In genomic region chr14:89427426-89428162, GRCh38 we compare ENCODE assay signal across 10 cellular contexts. TPM values are rescaled to one million over a fixed set of nuclear protein-coding genes. Genes with fewer than 3 reads are reported as not detected.
A peak's percentile ranks its signal among the peaks of the same experiment; 100 is the strongest.
DNase-seq lines count a peak whose midpoint lies in the region; ATAC-seq, FAIRE-seq and TF ChIP-seq lines count a peak whose summit lies in the region.
"Had no signal": no experiment of that assay in that cellular context is flagged by ENCODE, and none has a peak within 500 bp of the region (broad histone marks: within the 10 kb centered on the region; RNA-seq: fewer than 3 reads in every experiment).

No MANE protein-coding gene starts in this region.

- H3K27me3 ChIP-seq in H1 (replicated peaks in 1 of 4; ENCODE audit: control insufficient read depth in 3 of 4, extremely low read depth in 1 of 4, insufficient read depth in 3 of 4, low read length in 3 of 4) (no peaks in the 10 kb centered on the region), tibial nerve (no peaks in the 10 kb centered on the region)

- H3K9me3 ChIP-seq in H1 (ENCODE audit: insufficient read depth in 2 of 2, low read depth in 1 of 2, low read length in 1 of 2): no peaks in the 10 kb centered on the region
- H3K9me3 ChIP-seq in tibial nerve: no peaks in the 10 kb centered on the region

- H3K23me2 ChIP-seq in H1 (ENCODE audit: low read depth, low read length): no peaks in the 10 kb centered on the region

- H2BK5ac ChIP-seq in H1 (ENCODE audit: low read depth, low read length): peak overlapping the region; percentile 44; the same call in 1 of the 2 replicates

- H2BK12ac ChIP-seq in H1 (ENCODE audit: low read depth, low read length): no peak overlapping the region

- H4K5ac ChIP-seq in H1 (ENCODE audit: insufficient read length, low read depth, low read length): no peak overlapping the region

- no peak for ATAC-seq in stimulated activated effector memory CD8-positive, alpha-beta T cell treated with anti-CD3 and anti-CD28 coated beads, Interleukin-12 subunit alpha, Interleukin-12 subunit beta, amount 100 ng/mL, for 72 hours
- no peak for ATAC-seq in HG02623 (IDR thresholded peaks at IDR 0.05; ENCODE audit: unreplicated experiment)

- TF ChIP-seq CTCF in H1 (IDR thresholded peaks at IDR 0.05; ENCODE audit: control extremely low read depth in 1 of 3, insufficient read depth in 1 of 3, low read depth in 1 of 3, low read length in 3 of 3): no peak
- TF ChIP-seq CTCF in tibial nerve (IDR thresholded peaks at IDR 0.05): no peak

- no peak overlapping the region for H2BK120ac ChIP-seq in H1 (replicated peaks; ENCODE audit: low read depth, low read length)

- H3K4me1 ChIP-seq in H1 (replicated peaks in 1 of 4; ENCODE audit: control insufficient read depth in 3 of 4, insufficient read depth in 4 of 4, low read length in 3 of 4): peaks cover 6 to 24% (median 13%) of the 10 kb centered on the region in 4 experiments; a peak in 6 of 7 replicates
- H3K4me1 ChIP-seq in tibial nerve: peaks cover 0 to 60% (median 51%) of the 10 kb centered on the region in 4 donors

- H3K9me3 Mint-ChIP-seq in activated T-cell treated with anti-CD3 and anti-CD28 coated beads, Interleukin-2, amount 50 U/mL, for 24 hours: no peaks in the 10 kb centered on the region
- no peaks in the 10 kb centered on the region for H3K9me3 Mint-ChIP-seq in stimulated activated effector memory CD8-positive, alpha-beta T cell treated with anti-CD3 and anti-CD28 coated beads, Interleukin-12 subunit alpha, Interleukin-12 subunit beta, amount 100 ng/mL, for 72 hours
- H3K9me3 Mint-ChIP-seq: activated CD4-positive, alpha-beta T cell treated with anti-CD3 and anti-CD28 coated beads, Interleukin-2, amount 10 ng/mL, durations not matched to agents 24 days and 14 days had no signal

- no peak overlapping the region for H3K14ac ChIP-seq in H1 (ENCODE audit: insufficient read length)

- no peak overlapping the region for H4K91ac ChIP-seq in H1 (replicated peaks; ENCODE audit: insufficient read length, low read length)

- H2AK5ac ChIP-seq in H1 (ENCODE audit: low read depth, low read length): peak overlapping the region; percentile 85; the same call in 1 of the 2 replicates

- CTCF ChIA-PET in H1 (lab: Charles Lee; ENCODE audit: partially characterized antibody): interaction anchor here (0.7 to 1.9 kb wide), 3 partner anchors 10 to 1163 kb away, joined by 3 to 4 read pairs (median 4); no protein-coding TSS in a partner anchor

- no peaks in the 10 kb centered on the region for H3K27me3 Mint-ChIP-seq in activated T-cell treated with anti-CD3 and anti-CD28 coated beads, Interleukin-2, amount 50 U/mL, for 24 hours
- H3K27me3 Mint-ChIP-seq: activated CD4-positive, alpha-beta T cell treated with anti-CD3 and anti-CD28 coated beads, Interleukin-2, amount 10 ng/mL, durations not matched to agents 24 days and 14 days had no signal

- no peak overlapping the region for H3K56ac ChIP-seq in H1 (replicated peaks; ENCODE audit: insufficient read length, low read depth, low read length)

- H3K4me3 Mint-ChIP-seq in activated T-cell treated with anti-CD3 and anti-CD28 coated beads, Interleukin-2, amount 50 U/mL, for 24 hours: peak overlapping the region; percentile 44
- H3K4me3 Mint-ChIP-seq in stimulated activated effector memory CD8-positive, alpha-beta T cell treated with anti-CD3 and anti-CD28 coated beads, Interleukin-12 subunit alpha, Interleukin-12 subunit beta, amount 100 ng/mL, for 72 hours: no peak overlapping the region

- no peak overlapping the region for H3K18ac ChIP-seq in H1 (ENCODE audit: extremely low read depth, low read length)

- H3K4me3 ChIP-seq in H1 (ENCODE audit: extremely low read depth in 1 of 4, insufficient read depth in 2 of 4, low read depth in 3 of 4, low read length in 4 of 4): no peak overlapping the region
- H3K4me3 ChIP-seq in tibial nerve: peak overlapping the region in 1 of 4 donors; percentile 29

- no peak overlapping the region for H2AFZ ChIP-seq in H1 (ENCODE audit: low read length)

- H3K79me1 ChIP-seq in H1 (ENCODE audit: low read depth, low read length): peaks cover 3% of the 10 kb centered on the region

- no peaks in the 10 kb centered on the region for H3K36me3 ChIP-seq in H1 (ENCODE audit: control insufficient read depth in 2 of 4, insufficient read depth in 4 of 4, low read length in 3 of 4)
- H3K36me3 ChIP-seq in tibial nerve: no peaks in the 10 kb centered on the region

- POLR2A ChIA-PET in H1 (lab: Charles Lee; ENCODE audit: partially characterized antibody): interaction anchor here (1.3 kb wide), 1 partner anchor 14 kb away, joined by 4 read pairs; no protein-coding TSS in a partner anchor

- H3K23ac ChIP-seq in H1 (ENCODE audit: insufficient read length): no peak overlapping the region

- no peak for TF ChIP-seq EP300 in H1 (IDR thresholded peaks at IDR 0.05; ENCODE audit: borderline replicate concordance in 1 of 2, low read depth in 2 of 2, low read length in 2 of 2)
- TF ChIP-seq EP300 in tibial nerve (IDR thresholded peaks at IDR 0.05): peak; percentile 65 to 74

- no peak for TF ChIP-seq POLR2A in H1 (IDR thresholded peaks at IDR 0.05; ENCODE audit: control extremely low read depth in 1 of 2, low read depth in 2 of 2, low read length in 2 of 2)
- no peak for TF ChIP-seq POLR2A in tibial nerve (IDR thresholded peaks at IDR 0.05)

- H3K4me1 Mint-ChIP-seq in activated T-cell treated with anti-CD3 and anti-CD28 coated beads, Interleukin-2, amount 50 U/mL, for 24 hours (ENCODE audit: low read depth): peaks cover 93% of the 10 kb centered on the region
- peaks cover 68% of the 10 kb centered on the region for H3K4me1 Mint-ChIP-seq in stimulated activated effector memory CD8-positive, alpha-beta T cell treated with anti-CD3 and anti-CD28 coated beads, Interleukin-12 subunit alpha, Interleukin-12 subunit beta, amount 100 ng/mL, for 72 hours

- H4K8ac ChIP-seq in H1 (ENCODE audit: extremely low read depth, insufficient read depth, low read length): no peak overlapping the region

- no peak overlapping the region for H2BK15ac ChIP-seq in H1 (ENCODE audit: low read length)

- H4K20me1 ChIP-seq in H1 (replicated peaks in 1 of 2; ENCODE audit: control insufficient read depth in 1 of 2, insufficient read depth in 2 of 2, low read length in 2 of 2): no peaks in the 10 kb centered on the region

- H2BK20ac ChIP-seq in H1 (ENCODE audit: low read length): no peak overlapping the region

- peaks cover 0 to 70% of the 10 kb centered on the region in 2 experiments; a peak in 2 of 4 replicates for H3K79me2 ChIP-seq in H1 (ENCODE audit: control insufficient read depth in 1 of 2, insufficient read depth in 2 of 2, low read length in 2 of 2)

- no peak overlapping the region for H3K9ac ChIP-seq in H1 (replicated peaks in 1 of 4; ENCODE audit: extremely low read depth in 1 of 4, low read depth in 3 of 4, low read length in 3 of 4)

- H3K27ac ChIP-seq in H1 (ENCODE audit: low read depth, low read length) (no peak overlapping the region), tibial nerve (peak overlapping the region; percentile 44 to 89 (median 78))

- no peak for TF ChIP-seq RAD21 in H1 (IDR thresholded peaks at IDR 0.05 in 1 of 2, conservative IDR thresholded peaks at IDR 0.05 in 1 of 2; ENCODE audit: low read depth in 2 of 2, low read length in 2 of 2)

- FAIRE-seq in H1 (lab: Jason Lieb, UNC): no peak

- DNase-seq in activated T-cell treated with anti-CD3 and anti-CD28 coated beads, Interleukin-2, amount 50 U/mL, for 24 hours: no peak
- no peak for DNase-seq in activated T-cell treated with anti-CD3 and anti-CD28 coated beads for 4 hours
- no peak for DNase-seq in H1 (ENCODE audit: low read depth in 1 of 2, low spot score in 2 of 2)
- DNase-seq in mesenteric fat pad (ENCODE audit: low spot score): peak; percentile 26
- no peak for DNase-seq in tibial nerve (ENCODE audit: low spot score in 2 of 2)
- DNase-seq in stimulated activated effector memory CD8-positive, alpha-beta T cell treated with anti-CD3 and anti-CD28 coated beads, Interleukin-12 subunit alpha, Interleukin-12 subunit beta, amount 100 ng/mL, for 72 hours (ENCODE audit: low spot score in 2 of 2): no peak
- no peak for DNase-seq in HCEC 1CT
- DNase-seq: activated CD4-positive, alpha-beta T cell treated with anti-CD3 and anti-CD28 coated beads, Interleukin-2, amount 10 ng/mL, durations not matched to agents 24 days and 14 days; GDM1 had no signal

- H3K36me3 Mint-ChIP-seq in activated T-cell treated with anti-CD3 and anti-CD28 coated beads, Interleukin-2, amount 50 U/mL, for 24 hours (ENCODE audit: low read depth): peaks cover 2% of the 10 kb centered on the region
- H3K36me3 Mint-ChIP-seq in stimulated activated effector memory CD8-positive, alpha-beta T cell treated with anti-CD3 and anti-CD28 coated beads, Interleukin-12 subunit alpha, Interleukin-12 subunit beta, amount 100 ng/mL, for 72 hours: peaks cover 20% of the 10 kb centered on the region

- H3K4ac ChIP-seq in H1 (replicated peaks; ENCODE audit: insufficient read length, low read depth, low read length): no peak overlapping the region

- 85% methylated on average over 9 of the region's 11 CpGs; no CpG with 5 or more reads in 1 of the 2 experiments for WGBS in H1 (ENCODE audit: extremely low coverage in 1 of 2, insufficient coverage in 1 of 2, insufficient read length in 1 of 2, insufficient replicate concordance in 2 of 2, low coverage in 1 of 2, low lambda C conversion rate in 2 of 2, missing lambda C conversion rate in 1 of 2), 2 experiments
- WGBS in tibial nerve, 2 donors: 57 to 62% methylated on average over 11 of the region's 11 CpGs

- H3K27ac Mint-ChIP-seq in activated T-cell treated with anti-CD3 and anti-CD28 coated beads, Interleukin-2, amount 50 U/mL, for 24 hours: peak overlapping the region; percentile 92
- H3K27ac Mint-ChIP-seq in stimulated activated effector memory CD8-positive, alpha-beta T cell treated with anti-CD3 and anti-CD28 coated beads, Interleukin-12 subunit alpha, Interleukin-12 subunit beta, amount 100 ng/mL, for 72 hours: no peak overlapping the region

- no peak overlapping the region for H3K4me2 ChIP-seq in H1 (ENCODE audit: insufficient read depth in 1 of 2, low read depth in 2 of 2, low read length in 2 of 2)

TF ChIP-seq in H1, 55 proteins besides CTCF, POLR2A, EP300 and RAD21 (continues in another document):
- TF ChIP-seq CHD1 (IDR thresholded peaks at IDR 0.05; ENCODE audit: low read depth, low read length): no peak
- no peak for TF ChIP-seq RBBP5 (IDR thresholded peaks at IDR 0.05; ENCODE audit: borderline replicate concordance, low read depth, low read length)
- TF ChIP-seq TEAD4 (IDR thresholded peaks at IDR 0.05; ENCODE audit: low read depth, low read length): no peak

RNA-seq across cellular contexts. Expression of gene FOXN3, which starts 10.6 kb away (rescaled TPM):
- total RNA-seq in H1 (2021; fragmentation: NEBNext Ultra II Directional; extraction: Animal tissue kit (Norgen Biotek cat#: 25700)): 165 and 178 TPM in 2 replicates
- polyA plus RNA-seq in H1 (2011; rRNA removed): 52.6 and 76.3 TPM in 2 replicates
- 50.2 TPM for polyA plus RNA-seq in H1 (2011; cell fraction: cytosol; rRNA removed)
- 191 TPM for polyA plus RNA-seq in H1 (2011; cell fraction: nucleus; rRNA removed)
- 51.0 to 70.0 TPM (median 65.0 TPM) in 4 replicates for polyA plus RNA-seq in H1 (2012, experiment 1 of 2)
- 16.0 TPM for polyA plus RNA-seq in H1 (2012, experiment 2 of 2)
- polyA plus RNA-seq in H1 (2013, experiment 1 of 2): 81.3 TPM
- polyA plus RNA-seq in H1 (2013, experiment 2 of 2): 76.7 TPM
- polyA minus RNA-seq in H1 (2011; rRNA and poly(A)+ RNA removed): 259 and 262 TPM in 2 replicates
- polyA minus RNA-seq in H1 (2011; cell fraction: cytosol; rRNA and poly(A)+ RNA removed): 110 TPM
- polyA minus RNA-seq in H1 (2011; cell fraction: nucleus; rRNA and poly(A)+ RNA removed): 411 TPM
- total RNA-seq in mesenteric fat pad (136 TPM), tibial nerve (100 to 1,000 TPM in 3 of 4 donors, 10 to 100 TPM in 1; 98.7 to 116 (median 103) TPM)
